17 cellular contexts compared by ENCODE assay signal in the genomic region with DNA sequence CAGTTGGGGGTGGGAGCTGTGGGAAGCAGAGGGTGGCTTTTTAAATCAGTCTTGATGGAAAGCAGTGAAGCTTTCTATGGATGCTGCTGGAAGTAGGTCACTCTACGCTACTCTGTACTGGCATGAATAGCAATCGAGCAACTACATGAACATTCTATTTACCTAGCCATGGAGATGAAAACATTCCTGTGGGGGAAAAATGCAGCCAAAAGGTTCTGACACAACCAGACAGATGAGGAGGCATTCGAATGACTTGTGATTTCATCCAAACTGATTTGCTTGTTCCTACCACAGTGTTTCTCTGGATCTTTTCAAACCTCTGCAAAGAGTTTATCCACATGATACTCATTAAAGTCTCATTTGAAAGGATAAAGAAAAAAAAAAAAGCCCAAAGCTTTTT.
"Had no signal": no experiment of that assay in that cellular context is flagged by ENCODE, and none has a peak within 500 bp of the region (broad histone marks: within the 10 kb centered on the region; RNA-seq: fewer than 3 reads in every experiment).

No MANE protein-coding gene starts in this region.

- H3K4me3 ChIP-seq: pancreas, SK-N-MC, spleen, upper lobe of right lung had no signal

- ATAC-seq: activated CD8-positive, alpha-beta memory T cell treated with anti-CD3 and anti-CD28 coated beads, Interleukin-2, amount 10 ng/mL, durations not matched to agents 7 days and 5 days; left ventricle myocardium superior; naive thymus-derived CD4-positive, alpha-beta T cell; pancreas; stimulated activated memory B cell treated with anti-CD40 and anti-IgM and Interleukin-4, amounts not matched to agents 10 μg/mL and 1 μg/mL and 100 μg/mL, for 72 hours; upper lobe of right lung had no signal

- DNase-seq: activated B cell treated with CpG ODN at 0.5 μM for 24 hours; activated CD4-positive, alpha-beta memory T cell treated with anti-CD3 and anti-CD28 coated beads for 36 hours; activated CD4-positive, alpha-beta T cell treated with anti-CD3 and anti-CD28 coated beads for 4 hours; activated CD8-positive, alpha-beta memory T cell treated with anti-CD3 and anti-CD28 coated beads, Interleukin-2, amount 10 ng/mL, durations not matched to agents 7 days and 5 days; activated naive CD4-positive, alpha-beta T cell; activated naive CD8-positive, alpha-beta T cell treated with anti-CD3 and anti-CD28 coated beads, Interleukin-2, amount 10 ng/mL, durations not matched to agents 7 days and 5 days; foreskin melanocyte; kidney; left ventricle myocardium superior; mesenchymal stem cell; naive thymus-derived CD4-positive, alpha-beta T cell; pancreas; spleen; stimulated activated CD4-positive, alpha-beta T cell treated with anti-CD3 and anti-CD28 coated beads, Interleukin-4, amount 100 ng/mL, for 4 hours; upper lobe of right lung had no signal
